ENCODE assay signal across 14 cellular contexts in genomic region chr19:35720163-35720524, GRCh38. TPM values are rescaled to one million over a fixed set of nuclear protein-coding genes. Genes with fewer than 3 reads are reported as not detected.
DNase-seq lines count a peak whose midpoint lies in the region; ATAC-seq and TF ChIP-seq lines count a peak whose summit lies in the region.
"Had no signal": no experiment of that assay in that cellular context is flagged by ENCODE, and none has a peak within 500 bp of the region (broad histone marks: within the 10 kb centered on the region; RNA-seq: fewer than 3 reads in every experiment).

No MANE protein-coding gene starts in this region.

- POLR2A ChIA-PET in activated CD4-positive, alpha-beta T cell treated with anti-CD3 and anti-CD28 coated beads, Interleukin-2, amount 10 ng/mL, durations not matched to agents 7 days and 5 days (lab: Charles Lee), result no interaction called here
- POLR2A ChIA-PET in activated CD4-positive, alpha-beta memory T cell treated with anti-CD3 and anti-CD28 coated beads for 36 hours (lab: Charles Lee), result interaction anchor here (1.0 to 3.8 kb wide), 2 partner anchors 20 to 22 kb away, joined by 3 to 34 read pairs; partner anchors contain the start of gene IGFLR1

- H3K27me3 Mint-ChIP-seq in activated CD4-positive, alpha-beta T cell treated with anti-CD3 and anti-CD28 coated beads, Interleukin-2, amount 10 ng/mL, durations not matched to agents 7 days and 5 days, result no peaks in the 10 kb centered on the region
- peaks cover 1% of the 10 kb centered on the region for H3K27me3 Mint-ChIP-seq in activated CD4-positive, alpha-beta memory T cell treated with anti-CD3 and anti-CD28 coated beads for 36 hours
- no peaks in the 10 kb centered on the region for H3K27me3 Mint-ChIP-seq in nephron (ENCODE audit: low read depth)

- no peaks in the 10 kb centered on the region for H3K9me3 Mint-ChIP-seq in activated CD4-positive, alpha-beta T cell treated with anti-CD3 and anti-CD28 coated beads, Interleukin-2, amount 10 ng/mL, durations not matched to agents 7 days and 5 days
- H3K9me3 Mint-ChIP-seq in activated CD4-positive, alpha-beta memory T cell treated with anti-CD3 and anti-CD28 coated beads for 36 hours, result no peaks in the 10 kb centered on the region
- no peaks in the 10 kb centered on the region for H3K9me3 Mint-ChIP-seq in nephron
- H3K9me3 Mint-ChIP-seq: immature natural killer cell had no signal

- DNase-seq in activated CD4-positive, alpha-beta T cell treated with anti-CD3 and anti-CD28 coated beads, Interleukin-2, amount 10 ng/mL, durations not matched to agents 7 days and 5 days, result no peak
- no peak for DNase-seq in activated CD4-positive, alpha-beta T cell treated with anti-CD3 and anti-CD28 coated beads, Interleukin-2, amount 50 U/mL, for 1 hour
- DNase-seq in activated CD4-positive, alpha-beta memory T cell treated with anti-CD3 and anti-CD28 coated beads for 36 hours, result no peak
- DNase-seq in amygdala (lab: John Stamatoyannopoulos, UW), result no peak
- DNase-seq: ACHN; immature natural killer cell; midbrain; NCI-H2171; stimulated activated CD8-positive, alpha-beta memory T cell treated with anti-CD3 and anti-CD28 coated beads, Interleukin-4, amount 100 ng/mL, for 48 hours had no signal

- H3K36me3 Mint-ChIP-seq in activated CD4-positive, alpha-beta T cell treated with anti-CD3 and anti-CD28 coated beads, Interleukin-2, amount 10 ng/mL, durations not matched to agents 7 days and 5 days (ENCODE audit: low read depth), result peaks cover 38% of the 10 kb centered on the region
- peaks cover 64% of the 10 kb centered on the region for H3K36me3 Mint-ChIP-seq in activated CD4-positive, alpha-beta memory T cell treated with anti-CD3 and anti-CD28 coated beads for 36 hours
- peaks cover 38% of the 10 kb centered on the region for H3K36me3 Mint-ChIP-seq in nephron (ENCODE audit: low read depth)

- no peak overlapping the region for H3K4me3 Mint-ChIP-seq in activated CD4-positive, alpha-beta T cell treated with anti-CD3 and anti-CD28 coated beads, Interleukin-2, amount 10 ng/mL, durations not matched to agents 7 days and 5 days
- H3K4me3 Mint-ChIP-seq in activated CD4-positive, alpha-beta memory T cell treated with anti-CD3 and anti-CD28 coated beads for 36 hours, result no peak overlapping the region
- peak overlapping the region; percentile 53 to 78 (median 70) for H3K4me3 Mint-ChIP-seq in nephron

- TF ChIP-seq CTCF in nephron (IDR thresholded peaks at IDR 0.05; ENCODE audit: unreplicated experiment in 3 of 3), result no peak

- no peak for ATAC-seq in HG02623 (IDR thresholded peaks at IDR 0.05; ENCODE audit: unreplicated experiment)
- ATAC-seq: gastroesophageal sphincter had no signal

- intact Hi-C loops in activated CD4-positive, alpha-beta memory T cell treated with anti-CD3 and anti-CD28 coated beads for 36 hours (cut with micrococcal nuclease), result no loop called here

- H3K27ac Mint-ChIP-seq in activated CD4-positive, alpha-beta T cell treated with anti-CD3 and anti-CD28 coated beads, Interleukin-2, amount 10 ng/mL, durations not matched to agents 7 days and 5 days, result peak overlapping the region; percentile 50
- peak overlapping the region; percentile 11 for H3K27ac Mint-ChIP-seq in activated CD4-positive, alpha-beta memory T cell treated with anti-CD3 and anti-CD28 coated beads for 36 hours
- no peak overlapping the region for H3K27ac Mint-ChIP-seq in nephron

- H3K4me1 Mint-ChIP-seq in activated CD4-positive, alpha-beta T cell treated with anti-CD3 and anti-CD28 coated beads, Interleukin-2, amount 10 ng/mL, durations not matched to agents 7 days and 5 days, result peaks cover 35% of the 10 kb centered on the region
- peaks cover 22% of the 10 kb centered on the region for H3K4me1 Mint-ChIP-seq in activated CD4-positive, alpha-beta memory T cell treated with anti-CD3 and anti-CD28 coated beads for 36 hours (ENCODE audit: low read depth)
- peaks cover 13% of the 10 kb centered on the region for H3K4me1 Mint-ChIP-seq in nephron

- CTCF ChIA-PET in activated CD4-positive, alpha-beta T cell treated with anti-CD3 and anti-CD28 coated beads, Interleukin-2, amount 10 ng/mL, durations not matched to agents 7 days and 5 days (lab: Charles Lee), result no interaction called here
- CTCF ChIA-PET in activated CD4-positive, alpha-beta memory T cell treated with anti-CD3 and anti-CD28 coated beads for 36 hours (lab: Charles Lee), result interaction anchor here (0.8 kb wide), 1 partner anchor 26 kb away, joined by 4 read pairs; no protein-coding TSS in a partner anchor

RNA-seq across cellular contexts. Expression of gene KMT2B, which starts 2.3 kb away (rescaled TPM):
- 10 to 100 TPM; 65.1 to 67.2 TPM for total RNA-seq in activated CD4-positive, alpha-beta T cell treated with anti-CD3 and anti-CD28 coated beads, Interleukin-2, amount 10 ng/mL, durations not matched to agents 7 days and 5 days
- 10 to 100 TPM; 47.0 to 54.2 TPM for total RNA-seq in activated CD4-positive, alpha-beta memory T cell treated with anti-CD3 and anti-CD28 coated beads for 36 hours

RNA-seq across cellular contexts. Expression of gene ZBTB32, which starts 15.8 kb away (rescaled TPM):
- total RNA-seq in activated CD4-positive, alpha-beta T cell treated with anti-CD3 and anti-CD28 coated beads, Interleukin-2, amount 10 ng/mL, durations not matched to agents 7 days and 5 days, result 10 to 100 TPM; 15.4 to 17.3 TPM
- 100 to 1,000 TPM; 226 to 228 TPM for total RNA-seq in activated CD4-positive, alpha-beta memory T cell treated with anti-CD3 and anti-CD28 coated beads for 36 hours
- total RNA-seq: cardiac muscle cell, SJSA1 had no signal

RNA-seq across cellular contexts. Expression of gene IGFLR1, which starts 22.1 kb away (rescaled TPM):
- 10 to 100 TPM; 53.7 to 54.6 TPM for total RNA-seq in activated CD4-positive, alpha-beta T cell treated with anti-CD3 and anti-CD28 coated beads, Interleukin-2, amount 10 ng/mL, durations not matched to agents 7 days and 5 days
- total RNA-seq in activated CD4-positive, alpha-beta memory T cell treated with anti-CD3 and anti-CD28 coated beads for 36 hours, result 10 to 100 TPM; 90.1 to 92.8 TPM

RNA-seq across cellular contexts. Expression of gene U2AF1L4, which starts 25.1 kb away (rescaled TPM):
- total RNA-seq in activated CD4-positive, alpha-beta T cell treated with anti-CD3 and anti-CD28 coated beads, Interleukin-2, amount 10 ng/mL, durations not matched to agents 7 days and 5 days, result 10 to 100 TPM; 35.0 to 38.1 TPM
- total RNA-seq in activated CD4-positive, alpha-beta memory T cell treated with anti-CD3 and anti-CD28 coated beads for 36 hours, result 10 to 100 TPM; 34.6 to 37.8 TPM

RNA-seq across cellular contexts. Expression of gene PSENEN, which starts 25.3 kb away (rescaled TPM):
- total RNA-seq in activated CD4-positive, alpha-beta T cell treated with anti-CD3 and anti-CD28 coated beads, Interleukin-2, amount 10 ng/mL, durations not matched to agents 7 days and 5 days, result 10 to 100 TPM; 41.7 to 46.3 TPM
- 10 to 100 TPM; 46.7 to 47.9 TPM for total RNA-seq in activated CD4-positive, alpha-beta memory T cell treated with anti-CD3 and anti-CD28 coated beads for 36 hours

Comparison
In these comparisons a context has a peak if more than half of its experiments do, and no peak if none do; other contexts are left out.
1. H3K27ac Mint-ChIP-seq: peak in activated CD4-positive, alpha-beta T cell treated with anti-CD3 and anti-CD28 coated beads, Interleukin-2, amount 10 ng/mL, durations not matched to agents 7 days and 5 days (single experiment) and activated CD4-positive, alpha-beta memory T cell treated with anti-CD3 and anti-CD28 coated beads for 36 hours (single experiment); none in nephron (0 of 3).
2. H3K4me3 Mint-ChIP-seq: peak in nephron (3 of 3); none in activated CD4-positive, alpha-beta T cell treated with anti-CD3 and anti-CD28 coated beads, Interleukin-2, amount 10 ng/mL, durations not matched to agents 7 days and 5 days (single experiment) and activated CD4-positive, alpha-beta memory T cell treated with anti-CD3 and anti-CD28 coated beads for 36 hours (single experiment).
3. RNA of gene ZBTB32, which starts 15.8 kb away (total RNA-seq): 226 to 228 TPM in activated CD4-positive, alpha-beta memory T cell treated with anti-CD3 and anti-CD28 coated beads for 36 hours; 15.4 to 17.3 TPM in activated CD4-positive, alpha-beta T cell treated with anti-CD3 and anti-CD28 coated beads, Interleukin-2, amount 10 ng/mL, durations not matched to agents 7 days and 5 days; every median in the first group is over 10 times any median in the second.